In genomic region chr18:48020337-48021250, GRCh38 we compare ENCODE assay signal across 1 cellular context.
TF ChIP-seq lines count a peak whose summit lies in the region.

No MANE protein-coding gene starts in this region.

TF ChIP-seq in H1, 55 proteins besides CTCF, POLR2A, EP300 and RAD21:
- TF ChIP-seq ZNF274 (IDR thresholded peaks at IDR 0.05; ENCODE audit: borderline replicate concordance, extremely low read depth, low read length) (no peak), SRF (IDR thresholded peaks at IDR 0.05; ENCODE audit: low read depth, low read length) (no peak), ASH2L (IDR thresholded peaks at IDR 0.05; ENCODE audit: low read length) (no peak), CTBP2 (IDR thresholded peaks at IDR 0.05; ENCODE audit: borderline replicate concordance, insufficient read depth, insufficient read length, low read length) (no peak), HDAC2 (IDR thresholded peaks at IDR 0.05; ENCODE audit: borderline replicate concordance in 1 of 2, low read depth in 2 of 2, low read length in 2 of 2) (no peak), SAP30 (IDR thresholded peaks at IDR 0.05; ENCODE audit: insufficient read depth, insufficient replicate concordance, low read length) (no peak), KDM5A (IDR thresholded peaks at IDR 0.05; ENCODE audit: low read length) (no peak), MAFK (IDR thresholded peaks at IDR 0.05; ENCODE audit: low read depth, low read length) (no peak), PHF8 (conservative IDR thresholded peaks at IDR 0.05; ENCODE audit: low read depth, low read length) (no peak), SP2 (IDR thresholded peaks at IDR 0.05; ENCODE audit: low read length) (no peak), CHD2 (IDR thresholded peaks at IDR 0.05; ENCODE audit: low read length) (no peak), JUN (IDR thresholded peaks at IDR 0.05; ENCODE audit: low read depth, low read length) (no peak), KDM4A (IDR thresholded peaks at IDR 0.05; ENCODE audit: low read depth, low read length, severe bottlenecking) (no peak), POLR2AphosphoS5 (IDR thresholded peaks at IDR 0.05; ENCODE audit: low read depth, low read length) (no peak), CBX8 (IDR thresholded peaks at IDR 0.05; ENCODE audit: borderline replicate concordance, low read depth, low read length) (no peak), POU5F1 (IDR thresholded peaks at IDR 0.05; ENCODE audit: low read depth, low read length) (no peak)
